ENCODE assay signal across 13 cellular contexts in the genomic region with DNA sequence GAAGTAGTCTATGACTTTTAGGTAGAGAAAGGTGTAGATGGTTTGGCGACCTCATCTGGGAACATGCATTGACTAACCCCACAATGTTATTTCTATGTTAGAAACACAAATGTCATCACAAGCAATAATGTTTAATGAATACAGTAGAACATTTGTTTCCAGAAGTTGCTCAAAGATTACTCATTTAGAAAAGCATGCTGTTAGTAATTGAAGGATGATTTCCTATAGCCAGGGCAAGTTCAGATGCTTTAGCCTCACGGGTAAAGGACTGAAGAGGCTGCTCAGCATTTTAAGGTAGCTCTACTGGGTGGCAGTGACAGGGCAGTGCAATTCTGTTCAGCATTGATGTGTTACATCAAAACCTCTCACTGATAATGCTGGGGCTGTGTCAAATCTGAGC.
"Had no signal": no experiment of that assay in that cellular context is flagged by ENCODE, and none has a peak within 500 bp of the region (broad histone marks: within the 10 kb centered on the region; RNA-seq: fewer than 3 reads in every experiment).

No MANE protein-coding gene starts in this region.

- H3K27ac ChIP-seq: brain microvascular endothelial cell, neutrophil, right lobe of liver had no signal

- H3K4me3 ChIP-seq: right lobe of liver had no signal

- H3K27me3 ChIP-seq: brain microvascular endothelial cell, neutrophil, right lobe of liver had no signal

- H3K27ac Mint-ChIP-seq: activated B cell treated with CpG ODN at 0.5 μM for 24 hours; activated CD4-positive, alpha-beta T cell treated with anti-CD3 and anti-CD28 coated beads, Interleukin-2, amount 10 ng/mL, durations not matched to agents 24 days and 14 days; naive thymus-derived CD8-positive, alpha-beta T cell; T-helper 17 cell had no signal

- DNase-seq: activated B cell treated with CpG ODN at 0.5 μM for 24 hours; activated CD4-positive, alpha-beta T cell treated with anti-CD3 and anti-CD28 coated beads, Interleukin-2, amount 10 ng/mL, durations not matched to agents 24 days and 14 days; activated naive CD4-positive, alpha-beta T cell treated with anti-CD3 and anti-CD28 coated beads, Interleukin-2, amount 50 U/mL, for 16 hours; activated T-cell treated with anti-CD3 and anti-CD28 coated beads for 4 hours; amygdala; brain microvascular endothelial cell; hypothalamus; left colon; naive thymus-derived CD8-positive, alpha-beta T cell; right lobe of liver; stimulated activated naive CD4-positive, alpha-beta T cell treated with Interleukin-2 at 50 U/mL for 16 hours; T-helper 17 cell had no signal

- H3K36me3 ChIP-seq: brain microvascular endothelial cell, neutrophil, right lobe of liver had no signal

- H3K4me1 ChIP-seq: right lobe of liver had no signal

- H3K4me3 Mint-ChIP-seq: activated B cell treated with CpG ODN at 0.5 μM for 24 hours; activated CD4-positive, alpha-beta T cell treated with anti-CD3 and anti-CD28 coated beads, Interleukin-2, amount 10 ng/mL, durations not matched to agents 24 days and 14 days; naive thymus-derived CD8-positive, alpha-beta T cell; T-helper 17 cell had no signal

- H3K9me3 Mint-ChIP-seq: activated B cell treated with CpG ODN at 0.5 μM for 24 hours; activated CD4-positive, alpha-beta T cell treated with anti-CD3 and anti-CD28 coated beads, Interleukin-2, amount 10 ng/mL, durations not matched to agents 24 days and 14 days had no signal

- H3K9me3 ChIP-seq: neutrophil, right lobe of liver had no signal

- ATAC-seq: left colon; naive thymus-derived CD8-positive, alpha-beta T cell; right lobe of liver; T-helper 17 cell had no signal

- H3K27me3 Mint-ChIP-seq: activated B cell treated with CpG ODN at 0.5 μM for 24 hours had no signal

- H3K4me1 Mint-ChIP-seq: activated CD4-positive, alpha-beta T cell treated with anti-CD3 and anti-CD28 coated beads, Interleukin-2, amount 10 ng/mL, durations not matched to agents 24 days and 14 days; T-helper 17 cell had no signal
